In the genomic region with DNA sequence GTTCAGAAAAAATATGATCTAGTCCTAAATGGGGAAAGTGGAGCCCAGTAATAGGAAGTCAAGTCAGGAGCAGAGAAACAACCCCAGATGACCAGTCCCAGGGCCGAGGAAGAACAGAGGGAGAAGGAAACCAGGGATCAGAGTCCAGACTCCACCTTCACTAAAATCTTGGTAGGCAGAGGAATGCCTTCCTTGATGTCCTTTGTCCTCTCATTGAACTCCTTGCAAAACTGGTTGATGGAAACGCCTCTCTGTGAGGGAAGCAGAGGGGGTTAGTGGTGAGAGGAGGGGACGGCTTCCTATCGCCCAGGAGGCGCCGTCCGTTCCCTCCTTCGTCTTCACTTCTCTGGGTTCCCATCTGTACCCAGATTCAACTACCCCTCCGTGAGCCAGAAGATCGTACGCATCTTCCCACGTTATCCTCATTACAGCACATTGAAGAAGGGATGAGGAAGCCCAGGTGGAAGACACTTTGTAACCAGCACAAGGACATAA, we compare ENCODE assay signal across 9 cellular contexts. TPM values are rescaled to one million over a fixed set of nuclear protein-coding genes. Genes with fewer than 3 reads are reported as not detected.
DNase-seq lines count a peak whose midpoint lies in the region; ATAC-seq, FAIRE-seq and TF ChIP-seq lines count a peak whose summit lies in the region.
"Had no signal": no experiment of that assay in that cellular context is flagged by ENCODE, and none has a peak within 500 bp of the region (broad histone marks: within the 10 kb centered on the region; RNA-seq: fewer than 3 reads in every experiment).

No MANE protein-coding gene starts in this region.

- H3K9me3 Mint-ChIP-seq in CD4-positive, alpha-beta T cell = no peaks in the 10 kb centered on the region
- H3K9me3 Mint-ChIP-seq in effector memory CD8-positive, alpha-beta T cell = peaks cover 0 to under 1% of the 10 kb centered on the region in 2 donors
- H3K9me3 Mint-ChIP-seq in neural crest cell = peaks cover 3% of the 10 kb centered on the region

- peak overlapping the region; percentile 75 for H3K9ac ChIP-seq in MM.1S (ENCODE audit: low read length)

- DNase-seq in CD4-positive, alpha-beta T cell = no peak
- DNase-seq in MM.1S (peak; percentile 6), neural crest cell (ENCODE audit: low read depth, low spot score) (no peak), NCI-H2029 treated with DMSO at 0.1 percent for 48 hours (lab: John Stamatoyannopoulos, UW) (no peak), H54 (ENCODE audit: insufficient read length, low spot score) (no peak)
- DNase-seq in effector memory CD8-positive, alpha-beta T cell = no peak

- no peaks in the 10 kb centered on the region for H3F3A ChIP-seq in MM.1S (ENCODE audit: insufficient read depth, low read length)

- no peaks in the 10 kb centered on the region for H3K27me3 ChIP-seq in CD4-positive, alpha-beta T cell (ENCODE audit: control insufficient read depth, insufficient read depth, low read length)
- peaks cover 25% of the 10 kb centered on the region for H3K27me3 ChIP-seq in MM.1S (replicated peaks; ENCODE audit: insufficient read depth, low read length)

- FAIRE-seq in H54 (lab: Jason Lieb, UNC) = no peak

- H3K79me2 ChIP-seq in MM.1S (ENCODE audit: low read length) = peaks cover 9% of the 10 kb centered on the region

- CTCF ChIA-PET in CD4-positive, alpha-beta T cell (lab: Charles Lee) = interaction anchor here (0.8 to 2.5 kb wide), 18 partner anchors 9 to 1626 kb away, joined by 3 to 27 read pairs (median 9); a partner anchor contains a TSS

- peak overlapping the region; percentile 87 for H3K27ac Mint-ChIP-seq in CD4-positive, alpha-beta T cell
- peak overlapping the region; percentile 96 to 97 for H3K27ac Mint-ChIP-seq in effector memory CD8-positive, alpha-beta T cell
- H3K27ac Mint-ChIP-seq in neural crest cell (ENCODE audit: unreplicated experiment) = peak overlapping the region; percentile 100

- H3K4me2 ChIP-seq in MM.1S (ENCODE audit: low read depth, low read length) = peak overlapping the region; percentile 70

- peaks cover 3% of the 10 kb centered on the region for H3K9me3 ChIP-seq in CD4-positive, alpha-beta T cell (ENCODE audit: control insufficient read depth, low read length)
- H3K9me3 ChIP-seq in MM.1S (replicated peaks; ENCODE audit: insufficient read depth, low read length) = no peaks in the 10 kb centered on the region

- peak overlapping the region; percentile 97 for H3K4me3 ChIP-seq in MM.1S (ENCODE audit: low read length)

- 0 out of 2 replicates have a peak, but pooled peaks cover 6% of the 10 kb centered on the region for H3K36me3 ChIP-seq in MM.1S (replicated peaks; ENCODE audit: insufficient read depth, low read length)

- TF ChIP-seq POLR2A in H54 (IDR thresholded peaks at IDR 0.05; ENCODE audit: low read depth, low read length) (no peak), GM18505 (IDR thresholded peaks at IDR 0.05; ENCODE audit: borderline replicate concordance, extremely low read depth, insufficient read depth, insufficient read length) (no peak)

- H3K36me3 Mint-ChIP-seq in CD4-positive, alpha-beta T cell (ENCODE audit: low read depth) = peaks cover 42% of the 10 kb centered on the region
- H3K36me3 Mint-ChIP-seq in effector memory CD8-positive, alpha-beta T cell (ENCODE audit: insufficient read depth) = peaks cover 21% of the 10 kb centered on the region
- no peaks in the 10 kb centered on the region for H3K36me3 Mint-ChIP-seq in neural crest cell (ENCODE audit: low read depth)

- H3K4me1 Mint-ChIP-seq in CD4-positive, alpha-beta T cell (ENCODE audit: low read depth) = peaks cover 13% of the 10 kb centered on the region
- H3K4me1 Mint-ChIP-seq in effector memory CD8-positive, alpha-beta T cell (ENCODE audit: low read depth in 2 of 2) = peaks cover 8 to 11% of the 10 kb centered on the region in 2 donors
- peaks cover 18% of the 10 kb centered on the region for H3K4me1 Mint-ChIP-seq in neural crest cell

- H3K9me2 ChIP-seq in MM.1S (replicated peaks; ENCODE audit: insufficient read depth, low read length) = no peaks in the 10 kb centered on the region

- H3K27me3 Mint-ChIP-seq in CD4-positive, alpha-beta T cell = peaks cover 3% of the 10 kb centered on the region
- H3K27me3 Mint-ChIP-seq in effector memory CD8-positive, alpha-beta T cell = peaks cover 2 to 7% of the 10 kb centered on the region in 2 donors
- H3K27me3 Mint-ChIP-seq in neural crest cell (ENCODE audit: low read depth) = peaks cover 14% of the 10 kb centered on the region

- H3K4me3 Mint-ChIP-seq in CD4-positive, alpha-beta T cell = peak overlapping the region; percentile 94
- H3K4me3 Mint-ChIP-seq in effector memory CD8-positive, alpha-beta T cell = peak overlapping the region; percentile 87 to 90
- peak overlapping the region; percentile 98 for H3K4me3 Mint-ChIP-seq in neural crest cell

- intact Hi-C loops in CD4-positive, alpha-beta T cell (cut with DNase I, micrococcal nuclease) = loop anchor here (1.0 to 2.0 kb wide), 4 partner anchors 29 to 73 kb away; a partner anchor contains a TSS

- H3K4me1 ChIP-seq in MM.1S (ENCODE audit: low read length) = no peaks in the 10 kb centered on the region

- peak overlapping the region; percentile 86 for H2AFZ ChIP-seq in MM.1S (ENCODE audit: low read length)

- TF ChIP-seq CTCF in CD4-positive, alpha-beta T cell (IDR thresholded peaks at IDR 0.05) = no peak
- TF ChIP-seq CTCF in MM.1S (IDR thresholded peaks at IDR 0.05; ENCODE audit: low read length) = no peak
- TF ChIP-seq CTCF in neural crest cell (conservative IDR thresholded peaks at IDR 0.05) = no peak

- H4K20me1 ChIP-seq in MM.1S (ENCODE audit: insufficient read depth, low read length) = no peaks in the 10 kb centered on the region

- H3K27ac ChIP-seq in CD4-positive, alpha-beta T cell (ENCODE audit: low read depth, low read length) = peak overlapping the region; percentile 67
- H3K27ac ChIP-seq in MM.1S (ENCODE audit: low read length) = peak overlapping the region; percentile 67; the same call in 1 of the 2 replicates

- ATAC-seq in CD4-positive, alpha-beta T cell (ENCODE audit: poor library complexity) = no peak
- ATAC-seq in effector memory CD8-positive, alpha-beta T cell (replicated peaks) = no peak
- ATAC-seq in GM19455 (IDR thresholded peaks at IDR 0.05; ENCODE audit: unreplicated experiment) (no peak), GM18505 (IDR thresholded peaks at IDR 0.05; ENCODE audit: unreplicated experiment) (no peak)

- POLR2A ChIA-PET in CD4-positive, alpha-beta T cell (lab: Charles Lee) = interaction anchor here (0.8 to 2.3 kb wide), 17 partner anchors 9 to 990 kb away, joined by 3 to 35 read pairs (median 8); a partner anchor contains a TSS

RNA-seq across cellular contexts. Expression of a gene that starts 0.6 kb away (rescaled TPM):
- total RNA-seq in CD4-positive, alpha-beta T cell = 10 to 100 TPM; 17.7 to 21.0 TPM
- total RNA-seq in neural crest cell = 91.4 and 92.7 TPM in 2 replicates

RNA-seq across cellular contexts. Expression of a gene that starts 17.2 kb away (rescaled TPM):
- not detected for total RNA-seq in CD4-positive, alpha-beta T cell
- 0.14 and 0.63 TPM in 2 replicates for total RNA-seq in neural crest cell
- total RNA-seq: subcutaneous adipose tissue had no signal

RNA-seq across cellular contexts. Expression of a gene that starts 28.6 kb away (rescaled TPM):
- total RNA-seq in CD4-positive, alpha-beta T cell = 10 to 100 TPM; 20.7 to 23.8 TPM
- total RNA-seq in neural crest cell = 13.3 and 13.6 TPM in 2 replicates

RNA-seq across cellular contexts. Expression of a gene that starts 42.2 kb away (rescaled TPM):
- total RNA-seq in CD4-positive, alpha-beta T cell = 10 to 100 TPM; 16.9 to 17.7 TPM
- 66.8 and 68.9 TPM in 2 replicates for total RNA-seq in neural crest cell
